ENCODE assay signal across 8 cellular contexts in the genomic region with DNA sequence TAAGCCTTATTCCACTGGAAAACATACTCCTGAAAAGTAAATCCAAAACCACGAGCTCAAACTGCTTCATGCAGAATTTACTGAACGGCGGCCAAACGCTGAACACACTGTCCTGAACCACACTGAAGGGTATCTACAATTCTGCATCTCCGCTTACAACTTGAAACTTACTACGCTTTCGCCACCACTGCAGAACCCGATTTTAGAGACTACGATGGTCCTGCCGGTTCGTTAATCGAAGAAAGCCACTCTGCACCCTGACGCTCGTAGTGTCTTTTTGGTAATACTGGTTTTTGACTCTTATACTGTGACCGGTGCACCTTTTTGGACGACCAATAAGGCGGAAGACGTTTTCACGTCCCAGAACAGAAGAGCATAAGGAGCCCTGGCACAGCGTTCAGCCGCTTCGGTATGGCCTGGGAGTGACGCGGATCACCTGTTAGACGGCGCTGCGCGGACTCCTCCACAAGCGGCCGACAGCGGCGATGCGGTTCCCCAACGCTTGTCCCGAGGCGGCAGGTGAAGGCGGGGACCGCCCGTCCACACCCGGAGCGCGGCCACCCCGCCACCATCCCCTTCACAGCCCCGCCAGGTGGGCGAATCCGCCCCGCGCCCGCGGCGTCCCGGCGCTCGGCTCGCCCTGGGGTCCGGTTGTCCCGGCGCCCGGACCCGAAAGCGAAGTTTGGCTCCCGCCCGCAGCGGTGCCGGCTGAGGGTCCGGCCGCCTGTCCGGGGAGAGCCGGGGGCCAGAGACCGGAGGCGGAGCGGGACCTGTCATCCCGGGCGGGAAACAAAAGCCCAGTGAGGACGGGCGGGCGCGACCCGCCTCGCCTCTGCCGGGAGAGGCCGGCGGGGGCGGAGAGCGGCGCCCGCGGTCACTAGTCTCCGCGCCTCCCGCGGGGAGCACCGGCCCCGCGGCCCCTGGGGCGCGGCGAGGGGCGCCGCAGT. TPM values are rescaled to one million over a fixed set of nuclear protein-coding genes. Genes with fewer than 3 reads are reported as not detected.
DNase-seq lines count a peak whose midpoint lies in the region; ATAC-seq and TF ChIP-seq lines count a peak whose summit lies in the region.

No MANE protein-coding gene starts in this region.

- peak overlapping the region; percentile 93 for H3K27ac Mint-ChIP-seq in activated CD4-positive, alpha-beta T cell treated with anti-CD3 and anti-CD28 coated beads for 36 hours
- peak overlapping the region; percentile 89 for H3K27ac Mint-ChIP-seq in dendritic cell treated with granulocyte-macrophage colony-stimulating factor and Interleukin-4, amounts not matched to agents 40 ng/mL and 50 ng/mL, for 4 days

- POLR2A ChIA-PET in activated CD4-positive, alpha-beta T cell treated with anti-CD3 and anti-CD28 coated beads for 36 hours (lab: Charles Lee): interaction anchor here (0.7 to 1.6 kb wide), 4 partner anchors 9 to 44 kb away, joined by 3 to 6 read pairs (median 5); no protein-coding TSS in a partner anchor

- TF ChIP-seq CTCF in GM13977 (IDR thresholded peaks at IDR 0.05; ENCODE audit: extremely low read depth, insufficient read depth, missing control alignments) (no peak), lower leg skin (IDR thresholded peaks at IDR 0.05) (no peak)

- H3K4me3 Mint-ChIP-seq in activated CD4-positive, alpha-beta T cell treated with anti-CD3 and anti-CD28 coated beads for 36 hours: peak overlapping the region; percentile 93
- peak overlapping the region; percentile 94 for H3K4me3 Mint-ChIP-seq in dendritic cell treated with granulocyte-macrophage colony-stimulating factor and Interleukin-4, amounts not matched to agents 40 ng/mL and 50 ng/mL, for 4 days

- peak overlapping the region; percentile 98 for H3K4me3 ChIP-seq in lower leg skin (ENCODE audit: low read depth, poor library complexity, severe bottlenecking)

- no peaks in the 10 kb centered on the region for H3K9me3 Mint-ChIP-seq in activated CD4-positive, alpha-beta T cell treated with anti-CD3 and anti-CD28 coated beads for 36 hours (ENCODE audit: low read depth)
- H3K9me3 Mint-ChIP-seq in dendritic cell treated with granulocyte-macrophage colony-stimulating factor and Interleukin-4, amounts not matched to agents 40 ng/mL and 50 ng/mL, for 4 days: no peaks in the 10 kb centered on the region

- no peak for TF ChIP-seq POLR2A in lower leg skin (IDR thresholded peaks at IDR 0.05)

- peak; percentile 54 for DNase-seq in GM13977 (ENCODE audit: low spot score)
- peak; percentile 50 for DNase-seq in NCI-H1105 (lab: John Stamatoyannopoulos, UW)
- peak; percentile 78 for DNase-seq in activated CD4-positive, alpha-beta T cell treated with anti-CD3 and anti-CD28 coated beads for 36 hours
- DNase-seq in lower leg skin (ENCODE audit: low spot score in 2 of 2): peak in 1 of 2 donors; percentile 37
- peak; percentile 42 to 44 for DNase-seq in stimulated activated CD4-positive, alpha-beta T cell treated with anti-CD3 and anti-CD28 coated beads, Interleukin-4, amount 100 ng/mL, for 4 hours
- DNase-seq in GM19240 (ENCODE audit: insufficient read length, low spot score): no peak

- intact Hi-C loops in activated CD4-positive, alpha-beta T cell treated with anti-CD3 and anti-CD28 coated beads for 36 hours (cut with DNase I, micrococcal nuclease): loop anchor here (1.0 to 5.0 kb wide), 6 partner anchors 19 to 221 kb away; a partner anchor contains a TSS
- intact Hi-C loops in dendritic cell treated with granulocyte-macrophage colony-stimulating factor and Interleukin-4, amounts not matched to agents 40 ng/mL and 50 ng/mL, for 4 days (cut with micrococcal nuclease): loop anchor here (1.0 to 10.0 kb wide), 4 partner anchors 33 to 101 kb away; no protein-coding TSS in a partner anchor
- intact Hi-C loops in lower leg skin (cut with DNase I; ENCODE audit: low total_unique reads): loop anchor here (2.0 kb wide), 1 partner anchor 39 kb away; no protein-coding TSS in a partner anchor

- in situ Hi-C loops in GM13977 (cut with MboI; ENCODE audit: low pct_unique_long_range_greater_than_20kb, low sequenced_read_pairs, unreplicated experiment): no loop called here

- H3K36me3 Mint-ChIP-seq in activated CD4-positive, alpha-beta T cell treated with anti-CD3 and anti-CD28 coated beads for 36 hours (ENCODE audit: low read depth): peaks cover 17% of the 10 kb centered on the region
- peaks cover 6% of the 10 kb centered on the region for H3K36me3 Mint-ChIP-seq in dendritic cell treated with granulocyte-macrophage colony-stimulating factor and Interleukin-4, amounts not matched to agents 40 ng/mL and 50 ng/mL, for 4 days (ENCODE audit: low read depth)

- peak; percentile 31 for ATAC-seq in HG02610 (IDR thresholded peaks at IDR 0.05; ENCODE audit: unreplicated experiment)
- ATAC-seq in activated CD4-positive, alpha-beta T cell treated with anti-CD3 and anti-CD28 coated beads for 36 hours: peak; percentile 65

- CTCF ChIA-PET in activated CD4-positive, alpha-beta T cell treated with anti-CD3 and anti-CD28 coated beads for 36 hours (lab: Charles Lee): interaction anchor here (1.0 to 4.3 kb wide), 13 partner anchors 10 to 391 kb away, joined by 3 to 41 read pairs (median 5); a partner anchor contains a TSS

- 0 to 1% methylated on average over 28 to 87 of the region's 100 CpGs for WGBS in lower leg skin, 2 donors

- H3K27me3 Mint-ChIP-seq in activated CD4-positive, alpha-beta T cell treated with anti-CD3 and anti-CD28 coated beads for 36 hours: no peaks in the 10 kb centered on the region
- H3K27me3 Mint-ChIP-seq in dendritic cell treated with granulocyte-macrophage colony-stimulating factor and Interleukin-4, amounts not matched to agents 40 ng/mL and 50 ng/mL, for 4 days: no peaks in the 10 kb centered on the region

- H3K4me1 Mint-ChIP-seq in activated CD4-positive, alpha-beta T cell treated with anti-CD3 and anti-CD28 coated beads for 36 hours: peaks cover 11% of the 10 kb centered on the region
- peaks cover 35% of the 10 kb centered on the region for H3K4me1 Mint-ChIP-seq in dendritic cell treated with granulocyte-macrophage colony-stimulating factor and Interleukin-4, amounts not matched to agents 40 ng/mL and 50 ng/mL, for 4 days (ENCODE audit: low read depth)

RNA-seq across cellular contexts. Expression of a gene that starts 0.8 kb away (rescaled TPM):
- total RNA-seq in activated CD4-positive, alpha-beta T cell treated with anti-CD3 and anti-CD28 coated beads for 36 hours: 100 to 1,000 TPM; 140 to 141 TPM
- total RNA-seq in lower leg skin: 100 to 1,000 TPM; 166 to 278 (median 238) TPM

RNA-seq across cellular contexts. Expression of a gene that starts 48.9 kb away (rescaled TPM):
- 1 to 10 TPM; 1.3 to 3.0 TPM for total RNA-seq in activated CD4-positive, alpha-beta T cell treated with anti-CD3 and anti-CD28 coated beads for 36 hours
- total RNA-seq in lower leg skin: under 1 TPM in 1 of 4 donors, not detected in 3; 0.52 TPM
